In the genomic region with DNA sequence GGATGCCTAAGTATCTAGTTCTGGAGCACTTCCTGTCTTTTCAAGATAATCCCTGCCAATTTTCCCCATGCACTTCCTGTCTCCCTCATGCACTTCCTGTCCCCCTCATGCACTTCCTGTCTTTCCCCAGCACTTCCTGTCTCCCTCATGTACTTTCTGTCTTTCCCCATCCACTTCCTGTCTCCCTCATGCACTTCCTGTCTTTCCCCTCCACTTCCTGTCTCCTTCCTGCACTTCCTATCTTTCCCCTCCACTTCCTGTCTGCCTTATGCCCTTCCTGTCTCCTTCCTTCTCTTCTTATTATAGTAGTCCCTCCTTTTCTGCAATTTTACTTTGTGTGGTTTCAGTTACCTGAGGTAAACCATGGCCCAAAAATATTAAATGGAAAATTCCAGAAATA, we compare ENCODE assay signal across 1 cellular context.
TF ChIP-seq lines count a peak whose summit lies in the region.

No MANE protein-coding gene starts in this region.

TF ChIP-seq in HEK293, 187 proteins besides CTCF, POLR2A, EP300 and RAD21 (continued from another document and continues in another):
- TF ChIP-seq ZNF514 (tag by site-specific recombination; IDR thresholded peaks at IDR 0.05) = no peak
- no peak for TF ChIP-seq ZNF560 (tag by site-specific recombination; IDR thresholded peaks at IDR 0.05; ENCODE audit: borderline replicate concordance)
- TF ChIP-seq, protein P1, sequence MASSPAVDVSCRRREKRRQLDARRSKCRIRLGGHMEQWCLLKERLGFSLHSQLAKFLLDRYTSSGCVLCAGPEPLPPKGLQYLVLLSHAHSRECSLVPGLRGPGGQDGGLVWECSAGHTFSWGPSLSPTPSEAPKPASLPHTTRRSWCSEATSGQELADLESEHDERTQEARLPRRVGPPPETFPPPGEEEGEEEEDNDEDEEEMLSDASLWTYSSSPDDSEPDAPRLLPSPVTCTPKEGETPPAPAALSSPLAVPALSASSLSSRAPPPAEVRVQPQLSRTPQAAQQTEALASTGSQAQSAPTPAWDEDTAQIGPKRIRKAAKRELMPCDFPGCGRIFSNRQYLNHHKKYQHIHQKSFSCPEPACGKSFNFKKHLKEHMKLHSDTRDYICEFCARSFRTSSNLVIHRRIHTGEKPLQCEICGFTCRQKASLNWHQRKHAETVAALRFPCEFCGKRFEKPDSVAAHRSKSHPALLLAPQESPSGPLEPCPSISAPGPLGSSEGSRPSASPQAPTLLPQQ (tag by site-specific recombination; IDR thresholded peaks at IDR 0.05) = no peak
- no peak for TF ChIP-seq HOXA7 (CRISPR knock-in tag; IDR thresholded peaks at IDR 0.05; ENCODE audit: borderline replicate concordance)
- TF ChIP-seq ZNF146 (tag by site-specific recombination; IDR thresholded peaks at IDR 0.05) = no peak
- TF ChIP-seq ZNF140 (tag by site-specific recombination; IDR thresholded peaks at IDR 0.05) = no peak
- TF ChIP-seq ZNF114 (tag by site-specific recombination; IDR thresholded peaks at IDR 0.05) = no peak
- peak; percentile 62; the same call in 1 of the 2 replicates for TF ChIP-seq ZBTB21 (tag by site-specific recombination; IDR thresholded peaks at IDR 0.05)
- TF ChIP-seq, protein P2, sequence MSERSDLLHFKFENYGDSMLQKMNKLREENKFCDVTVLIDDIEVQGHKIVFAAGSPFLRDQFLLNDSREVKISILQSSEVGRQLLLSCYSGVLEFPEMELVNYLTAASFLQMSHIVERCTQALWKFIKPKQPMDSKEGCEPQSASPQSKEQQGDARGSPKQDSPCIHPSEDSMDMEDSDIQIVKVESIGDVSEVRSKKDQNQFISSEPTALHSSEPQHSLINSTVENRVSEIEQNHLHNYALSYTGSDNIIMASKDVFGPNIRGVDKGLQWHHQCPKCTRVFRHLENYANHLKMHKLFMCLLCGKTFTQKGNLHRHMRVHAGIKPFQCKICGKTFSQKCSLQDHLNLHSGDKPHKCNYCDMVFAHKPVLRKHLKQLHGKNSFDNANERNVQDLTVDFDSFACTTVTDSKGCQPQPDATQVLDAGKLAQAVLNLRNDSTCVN (tag by site-specific recombination; optimal IDR thresholded peaks at IDR 0.05) = no peak
- TF ChIP-seq ZNF76 (tag by site-specific recombination; IDR thresholded peaks at IDR 0.05; ENCODE audit: borderline replicate concordance, low read depth) = no peak
- TF ChIP-seq ZEB2 (tag by site-specific recombination; IDR thresholded peaks at IDR 0.05) = no peak
- TF ChIP-seq ZNF791 (tag by site-specific recombination; IDR thresholded peaks at IDR 0.05) = no peak
- TF ChIP-seq, protein P3, sequence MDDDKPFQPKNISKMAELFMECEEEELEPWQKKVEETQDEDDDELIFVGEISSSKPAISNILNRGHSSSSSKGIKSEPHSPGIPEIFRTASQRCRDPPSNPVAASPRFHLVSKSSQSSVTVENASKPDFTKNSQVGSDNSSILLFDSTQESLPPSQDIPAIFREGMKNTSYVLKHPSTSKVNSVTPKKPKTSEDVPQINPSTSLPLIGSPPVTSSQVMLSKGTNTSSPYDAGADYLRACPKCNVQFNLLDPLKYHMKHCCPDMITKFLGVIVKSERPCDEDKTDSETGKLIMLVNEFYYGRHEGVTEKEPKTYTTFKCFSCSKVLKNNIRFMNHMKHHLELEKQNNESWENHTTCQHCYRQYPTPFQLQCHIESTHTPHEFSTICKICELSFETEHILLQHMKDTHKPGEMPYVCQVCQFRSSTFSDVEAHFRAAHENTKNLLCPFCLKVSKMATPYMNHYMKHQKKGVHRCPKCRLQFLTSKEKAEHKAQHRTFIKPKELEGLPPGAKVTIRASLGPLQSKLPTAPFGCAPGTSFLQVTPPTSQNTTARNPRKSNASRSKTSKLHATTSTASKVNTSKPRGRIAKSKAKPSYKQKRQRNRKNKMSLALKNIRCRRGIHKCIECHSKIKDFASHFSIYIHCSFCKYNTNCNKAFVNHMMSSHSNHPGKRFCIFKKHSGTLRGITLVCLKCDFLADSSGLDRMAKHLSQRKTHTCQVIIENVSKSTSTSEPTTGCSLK (tag by site-specific recombination; IDR thresholded peaks at IDR 0.05) = no peak
- TF ChIP-seq ZNF626 (tag by site-specific recombination; IDR thresholded peaks at IDR 0.05) = no peak
- no peak for TF ChIP-seq ZNF558 (tag by site-specific recombination; IDR thresholded peaks at IDR 0.05)
- TF ChIP-seq, protein P4, sequence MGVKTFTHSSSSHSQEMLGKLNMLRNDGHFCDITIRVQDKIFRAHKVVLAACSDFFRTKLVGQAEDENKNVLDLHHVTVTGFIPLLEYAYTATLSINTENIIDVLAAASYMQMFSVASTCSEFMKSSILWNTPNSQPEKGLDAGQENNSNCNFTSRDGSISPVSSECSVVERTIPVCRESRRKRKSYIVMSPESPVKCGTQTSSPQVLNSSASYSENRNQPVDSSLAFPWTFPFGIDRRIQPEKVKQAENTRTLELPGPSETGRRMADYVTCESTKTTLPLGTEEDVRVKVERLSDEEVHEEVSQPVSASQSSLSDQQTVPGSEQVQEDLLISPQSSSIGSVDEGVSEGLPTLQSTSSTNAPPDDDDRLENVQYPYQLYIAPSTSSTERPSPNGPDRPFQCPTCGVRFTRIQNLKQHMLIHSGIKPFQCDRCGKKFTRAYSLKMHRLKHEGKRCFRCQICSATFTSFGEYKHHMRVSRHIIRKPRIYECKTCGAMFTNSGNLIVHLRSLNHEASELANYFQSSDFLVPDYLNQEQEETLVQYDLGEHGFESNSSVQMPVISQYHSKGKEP (tag by site-specific recombination; IDR thresholded peaks at IDR 0.05) = peak; percentile 99
- TF ChIP-seq, protein P5, sequence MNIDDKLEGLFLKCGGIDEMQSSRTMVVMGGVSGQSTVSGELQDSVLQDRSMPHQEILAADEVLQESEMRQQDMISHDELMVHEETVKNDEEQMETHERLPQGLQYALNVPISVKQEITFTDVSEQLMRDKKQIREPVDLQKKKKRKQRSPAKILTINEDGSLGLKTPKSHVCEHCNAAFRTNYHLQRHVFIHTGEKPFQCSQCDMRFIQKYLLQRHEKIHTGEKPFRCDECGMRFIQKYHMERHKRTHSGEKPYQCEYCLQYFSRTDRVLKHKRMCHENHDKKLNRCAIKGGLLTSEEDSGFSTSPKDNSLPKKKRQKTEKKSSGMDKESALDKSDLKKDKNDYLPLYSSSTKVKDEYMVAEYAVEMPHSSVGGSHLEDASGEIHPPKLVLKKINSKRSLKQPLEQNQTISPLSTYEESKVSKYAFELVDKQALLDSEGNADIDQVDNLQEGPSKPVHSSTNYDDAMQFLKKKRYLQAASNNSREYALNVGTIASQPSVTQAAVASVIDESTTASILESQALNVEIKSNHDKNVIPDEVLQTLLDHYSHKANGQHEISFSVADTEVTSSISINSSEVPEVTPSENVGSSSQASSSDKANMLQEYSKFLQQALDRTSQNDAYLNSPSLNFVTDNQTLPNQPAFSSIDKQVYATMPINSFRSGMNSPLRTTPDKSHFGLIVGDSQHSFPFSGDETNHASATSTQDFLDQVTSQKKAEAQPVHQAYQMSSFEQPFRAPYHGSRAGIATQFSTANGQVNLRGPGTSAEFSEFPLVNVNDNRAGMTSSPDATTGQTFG (tag by site-specific recombination; IDR thresholded peaks at IDR 0.05; ENCODE audit: borderline replicate concordance) = no peak
- TF ChIP-seq, protein P6, sequence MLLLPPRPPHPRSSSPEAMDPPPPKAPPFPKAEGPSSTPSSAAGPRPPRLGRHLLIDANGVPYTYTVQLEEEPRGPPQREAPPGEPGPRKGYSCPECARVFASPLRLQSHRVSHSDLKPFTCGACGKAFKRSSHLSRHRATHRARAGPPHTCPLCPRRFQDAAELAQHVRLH (tag by site-specific recombination; IDR thresholded peaks at IDR 0.05) = no peak
- TF ChIP-seq, protein P7, sequence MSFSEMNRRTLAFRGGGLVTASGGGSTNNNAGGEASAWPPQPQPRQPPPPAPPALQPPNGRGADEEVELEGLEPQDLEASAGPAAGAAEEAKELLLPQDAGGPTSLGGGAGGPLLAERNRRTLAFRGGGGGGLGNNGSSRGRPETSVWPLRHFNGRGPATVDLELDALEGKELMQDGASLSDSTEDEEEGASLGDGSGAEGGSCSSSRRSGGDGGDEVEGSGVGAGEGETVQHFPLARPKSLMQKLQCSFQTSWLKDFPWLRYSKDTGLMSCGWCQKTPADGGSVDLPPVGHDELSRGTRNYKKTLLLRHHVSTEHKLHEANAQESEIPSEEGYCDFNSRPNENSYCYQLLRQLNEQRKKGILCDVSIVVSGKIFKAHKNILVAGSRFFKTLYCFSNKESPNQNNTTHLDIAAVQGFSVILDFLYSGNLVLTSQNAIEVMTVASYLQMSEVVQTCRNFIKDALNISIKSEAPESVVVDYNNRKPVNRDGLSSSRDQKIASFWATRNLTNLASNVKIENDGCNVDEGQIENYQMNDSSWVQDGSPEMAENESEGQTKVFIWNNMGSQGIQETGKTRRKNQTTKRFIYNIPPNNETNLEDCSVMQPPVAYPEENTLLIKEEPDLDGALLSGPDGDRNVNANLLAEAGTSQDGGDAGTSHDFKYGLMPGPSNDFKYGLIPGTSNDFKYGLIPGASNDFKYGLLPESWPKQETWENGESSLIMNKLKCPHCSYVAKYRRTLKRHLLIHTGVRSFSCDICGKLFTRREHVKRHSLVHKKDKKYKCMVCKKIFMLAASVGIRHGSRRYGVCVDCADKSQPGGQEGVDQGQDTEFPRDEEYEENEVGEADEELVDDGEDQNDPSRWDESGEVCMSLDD (tag by site-specific recombination; IDR thresholded peaks at IDR 0.05) = peak; percentile 64; the same call in 1 of the 2 replicates
- TF ChIP-seq ZNF221 (tag by site-specific recombination; IDR thresholded peaks at IDR 0.05; ENCODE audit: borderline replicate concordance) = no peak
- TF ChIP-seq ZBTB8A (tag by site-specific recombination; IDR thresholded peaks at IDR 0.05) = no peak
- TF ChIP-seq, protein P8, sequence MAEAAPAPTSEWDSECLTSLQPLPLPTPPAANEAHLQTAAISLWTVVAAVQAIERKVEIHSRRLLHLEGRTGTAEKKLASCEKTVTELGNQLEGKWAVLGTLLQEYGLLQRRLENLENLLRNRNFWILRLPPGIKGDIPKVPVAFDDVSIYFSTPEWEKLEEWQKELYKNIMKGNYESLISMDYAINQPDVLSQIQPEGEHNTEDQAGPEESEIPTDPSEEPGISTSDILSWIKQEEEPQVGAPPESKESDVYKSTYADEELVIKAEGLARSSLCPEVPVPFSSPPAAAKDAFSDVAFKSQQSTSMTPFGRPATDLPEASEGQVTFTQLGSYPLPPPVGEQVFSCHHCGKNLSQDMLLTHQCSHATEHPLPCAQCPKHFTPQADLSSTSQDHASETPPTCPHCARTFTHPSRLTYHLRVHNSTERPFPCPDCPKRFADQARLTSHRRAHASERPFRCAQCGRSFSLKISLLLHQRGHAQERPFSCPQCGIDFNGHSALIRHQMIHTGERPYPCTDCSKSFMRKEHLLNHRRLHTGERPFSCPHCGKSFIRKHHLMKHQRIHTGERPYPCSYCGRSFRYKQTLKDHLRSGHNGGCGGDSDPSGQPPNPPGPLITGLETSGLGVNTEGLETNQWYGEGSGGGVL (tag by site-specific recombination; IDR thresholded peaks at IDR 0.05) = peak; percentile 75
- no peak for TF ChIP-seq ZNF777 (tag by site-specific recombination; IDR thresholded peaks at IDR 0.05; ENCODE audit: borderline replicate concordance)
- TF ChIP-seq ZNF658 (tag by site-specific recombination; IDR thresholded peaks at IDR 0.05) = no peak
- no peak for TF ChIP-seq ZNF521 (tag by site-specific recombination; IDR thresholded peaks at IDR 0.05)
- TF ChIP-seq ZNF391 (tag by site-specific recombination; IDR thresholded peaks at IDR 0.05; ENCODE audit: borderline replicate concordance, low read depth) = no peak
- no peak for TF ChIP-seq ZNF394 (tag by site-specific recombination; IDR thresholded peaks at IDR 0.05; ENCODE audit: borderline replicate concordance)
- TF ChIP-seq, protein P9, sequence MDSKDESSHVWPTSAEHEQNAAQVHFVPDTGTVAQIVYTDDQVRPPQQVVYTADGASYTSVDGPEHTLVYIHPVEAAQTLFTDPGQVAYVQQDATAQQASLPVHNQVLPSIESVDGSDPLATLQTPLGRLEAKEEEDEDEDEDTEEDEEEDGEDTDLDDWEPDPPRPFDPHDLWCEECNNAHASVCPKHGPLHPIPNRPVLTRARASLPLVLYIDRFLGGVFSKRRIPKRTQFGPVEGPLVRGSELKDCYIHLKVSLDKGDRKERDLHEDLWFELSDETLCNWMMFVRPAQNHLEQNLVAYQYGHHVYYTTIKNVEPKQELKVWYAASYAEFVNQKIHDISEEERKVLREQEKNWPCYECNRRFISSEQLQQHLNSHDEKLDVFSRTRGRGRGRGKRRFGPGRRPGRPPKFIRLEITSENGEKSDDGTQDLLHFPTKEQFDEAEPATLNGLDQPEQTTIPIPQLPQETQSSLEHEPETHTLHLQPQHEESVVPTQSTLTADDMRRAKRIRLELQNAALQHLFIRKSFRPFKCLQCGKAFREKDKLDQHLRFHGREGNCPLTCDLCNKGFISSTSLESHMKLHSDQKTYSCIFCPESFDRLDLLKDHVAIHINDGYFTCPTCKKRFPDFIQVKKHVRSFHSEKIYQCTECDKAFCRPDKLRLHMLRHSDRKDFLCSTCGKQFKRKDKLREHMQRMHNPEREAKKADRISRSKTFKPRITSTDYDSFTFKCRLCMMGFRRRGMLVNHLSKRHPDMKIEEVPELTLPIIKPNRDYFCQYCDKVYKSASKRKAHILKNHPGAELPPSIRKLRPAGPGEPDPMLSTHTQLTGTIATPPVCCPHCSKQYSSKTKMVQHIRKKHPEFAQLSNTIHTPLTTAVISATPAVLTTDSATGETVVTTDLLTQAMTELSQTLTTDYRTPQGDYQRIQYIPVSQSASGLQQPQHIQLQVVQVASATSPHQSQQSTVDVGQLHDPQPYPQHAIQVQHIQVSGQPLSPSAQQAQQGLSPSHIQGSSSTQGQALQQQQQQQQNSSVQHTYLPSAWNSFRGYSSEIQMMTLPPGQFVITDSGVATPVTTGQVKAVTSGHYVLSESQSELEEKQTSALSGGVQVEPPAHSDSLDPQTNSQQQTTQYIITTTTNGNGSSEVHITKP (tag by site-specific recombination; IDR thresholded peaks at IDR 0.05) = peak; percentile 60
- TF ChIP-seq, protein P10, sequence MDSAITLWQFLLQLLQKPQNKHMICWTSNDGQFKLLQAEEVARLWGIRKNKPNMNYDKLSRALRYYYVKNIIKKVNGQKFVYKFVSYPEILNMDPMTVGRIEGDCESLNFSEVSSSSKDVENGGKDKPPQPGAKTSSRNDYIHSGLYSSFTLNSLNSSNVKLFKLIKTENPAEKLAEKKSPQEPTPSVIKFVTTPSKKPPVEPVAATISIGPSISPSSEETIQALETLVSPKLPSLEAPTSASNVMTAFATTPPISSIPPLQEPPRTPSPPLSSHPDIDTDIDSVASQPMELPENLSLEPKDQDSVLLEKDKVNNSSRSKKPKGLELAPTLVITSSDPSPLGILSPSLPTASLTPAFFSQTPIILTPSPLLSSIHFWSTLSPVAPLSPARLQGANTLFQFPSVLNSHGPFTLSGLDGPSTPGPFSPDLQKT (IDR thresholded peaks at IDR 0.05; ENCODE audit: borderline replicate concordance, low read depth, low read length) = no peak
- TF ChIP-seq ZNF830 (tag by site-specific recombination; IDR thresholded peaks at IDR 0.05; ENCODE audit: low read depth) = no peak
- TF ChIP-seq ZNF837 (tag by site-specific recombination; IDR thresholded peaks at IDR 0.05) = no peak
- TF ChIP-seq ZNF292 (tag by site-specific recombination; IDR thresholded peaks at IDR 0.05; ENCODE audit: borderline replicate concordance, low read depth) = no peak
- no peak for TF ChIP-seq ZNF274 (IDR thresholded peaks at IDR 0.05; ENCODE audit: low read length)
- no peak for TF ChIP-seq ZNF274 (tag by site-specific recombination; IDR thresholded peaks at IDR 0.05; ENCODE audit: borderline replicate concordance)
- TF ChIP-seq ZNF266 (tag by site-specific recombination; IDR thresholded peaks at IDR 0.05; ENCODE audit: low read depth) = no peak
- peak; percentile 42 for TF ChIP-seq ZFP69B (tag by site-specific recombination; IDR thresholded peaks at IDR 0.05)
- no peak for TF ChIP-seq SCRT1 (tag by site-specific recombination; IDR thresholded peaks at IDR 0.05; ENCODE audit: borderline replicate concordance)
